Comparison of ENCODE assay signal across 26 cellular contexts in the genomic region with DNA sequence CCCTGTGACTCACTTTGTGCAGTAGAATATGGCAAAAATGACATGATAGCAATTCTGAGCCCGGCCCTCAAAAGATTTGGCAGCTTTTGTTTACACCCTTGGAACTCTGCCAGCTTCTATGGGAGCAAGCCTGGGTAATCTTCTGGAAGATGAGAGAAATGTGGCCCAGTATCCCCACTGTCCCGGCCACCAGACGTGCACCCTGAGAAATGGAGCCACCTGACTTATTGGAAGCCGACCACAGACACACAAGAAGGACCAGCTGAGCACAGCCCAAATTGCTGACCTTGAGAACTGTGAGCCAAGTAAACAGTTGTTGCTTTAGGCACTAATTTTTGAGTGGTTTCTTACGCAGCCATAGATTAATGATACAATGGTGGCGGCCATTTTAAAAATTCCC.
"Had no signal": no experiment of that assay in that cellular context is flagged by ENCODE, and none has a peak within 500 bp of the region (broad histone marks: within the 10 kb centered on the region; RNA-seq: fewer than 3 reads in every experiment).

No MANE protein-coding gene starts in this region.

- H3K4me3 ChIP-seq: colonic mucosa, dorsolateral prefrontal cortex, hepatocyte, lower lobe of right lung, mucosa of descending colon, right lobe of liver, testis, vagina had no signal

- H3K27ac ChIP-seq: colonic mucosa, dorsolateral prefrontal cortex, hepatocyte, lower lobe of right lung, right lobe of liver, testis, vagina, WERI-Rb-1 had no signal

- H3K79me2 ChIP-seq: hepatocyte had no signal

- H3K27me3 ChIP-seq: colonic mucosa, hepatocyte, right lobe of liver, testis, vagina had no signal

- H3K4me1 ChIP-seq: colonic mucosa, lower lobe of right lung, right lobe of liver, testis, vagina had no signal

- H3K4me2 ChIP-seq: hepatocyte had no signal

- H3K36me3 ChIP-seq: colonic mucosa, lower lobe of right lung, right lobe of liver, vagina, WERI-Rb-1 had no signal

- ATAC-seq: effector memory CD8-positive, alpha-beta T cell; esophagus mucosa; left lobe of liver; lower lobe of right lung; naive thymus-derived CD4-positive, alpha-beta T cell; right lobe of liver; stimulated activated naive B cell treated with anti-CD40 and anti-IgM and Interleukin-4, amounts not matched to agents 10 μg/mL and 1 μg/mL and 100 μg/mL, for 72 hours had no signal

- H2AFZ ChIP-seq: hepatocyte had no signal

- H3K9me3 ChIP-seq: colonic mucosa, lower lobe of right lung, mucosa of descending colon, right lobe of liver, testis, vagina had no signal

- DNase-seq: activated CD4-positive, alpha-beta T cell treated with anti-CD3 and anti-CD28 coated beads, Interleukin-2, amount 50 U/mL, for 1 hour; activated CD4-positive, CD25-positive, alpha-beta regulatory T cell treated with anti-CD3 and anti-CD28 coated beads, Interleukin-2, amount 50 U/mL, for 72 hours; activated gamma-delta T cell treated with Interleukin-2 at 50 U/mL for 16 hours; activated T-cell treated with anti-CD3 and anti-CD28 coated beads, Interleukin-2, amount 50 U/mL, for 1 hour; dorsolateral prefrontal cortex; effector memory CD8-positive, alpha-beta T cell; foreskin melanocyte; glutamatergic neuron; immature natural killer cell; lower lobe of right lung; mesendoderm; naive thymus-derived CD4-positive, alpha-beta T cell; occipital lobe; right lobe of liver; stimulated activated CD4-positive, alpha-beta T cell treated with anti-CD3 and anti-CD28 coated beads, Interleukin-2, amount 100 ng/mL, for 48 hours; stimulated activated CD8-positive, alpha-beta memory T cell treated with anti-CD3 and anti-CD28 coated beads, Interleukin-4, amount 100 ng/mL, for 48 hours; stimulated activated naive B cell treated with anti-CD40 and anti-IgM and Interleukin-4, amounts not matched to agents 10 μg/mL and 1 μg/mL and 100 μg/mL, for 72 hours; testis; trophoblast cell; WERI-Rb-1 had no signal
